8 cellular contexts compared by ENCODE assay signal in the genomic region with DNA sequence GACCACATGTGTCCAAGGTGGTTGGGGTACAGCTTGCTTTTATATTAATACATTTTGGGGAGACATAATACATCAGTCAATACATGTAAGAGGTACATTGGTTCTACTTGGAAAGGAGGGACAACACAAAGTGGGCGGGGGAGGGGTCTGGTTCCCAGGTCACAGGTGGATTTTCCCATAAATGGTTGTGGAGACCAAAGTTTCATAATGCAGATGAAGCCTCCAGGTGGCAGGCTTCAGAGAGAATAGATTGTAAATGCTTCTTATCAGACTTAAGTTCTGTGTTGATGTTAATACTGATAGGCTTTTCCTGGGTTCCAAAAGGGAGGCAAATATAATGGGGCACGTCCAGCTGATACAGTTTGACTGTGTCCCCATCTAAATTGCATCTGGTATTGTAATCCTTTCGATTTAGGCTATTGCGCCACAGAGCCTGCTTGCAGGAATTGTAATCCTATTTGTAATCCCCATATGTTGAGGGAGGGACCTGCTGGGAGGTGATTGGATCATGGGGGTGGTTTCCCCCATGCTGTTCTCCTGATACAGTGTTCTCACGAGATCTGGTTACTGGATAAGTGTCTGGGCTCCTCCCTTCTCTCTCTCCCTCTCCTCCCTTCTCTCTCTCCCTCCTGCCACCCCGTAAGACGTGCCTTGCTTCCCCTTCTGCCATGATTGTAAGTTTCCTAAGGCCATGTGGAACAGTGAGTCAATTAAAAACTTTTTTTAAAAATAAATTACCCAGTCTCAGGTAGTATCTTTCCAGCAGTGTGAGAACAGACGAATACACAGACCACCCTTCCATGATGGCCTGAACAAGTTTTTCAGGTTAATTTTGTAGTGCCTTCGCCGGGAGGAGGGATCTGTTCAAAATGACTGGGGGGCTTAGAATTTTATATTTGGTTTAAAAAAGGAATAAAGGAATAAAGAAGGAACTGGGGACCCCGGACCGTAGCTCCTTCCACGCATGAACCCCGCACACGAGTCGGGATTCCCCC. TPM values are rescaled to one million over a fixed set of nuclear protein-coding genes. Genes with fewer than 3 reads are reported as not detected.
DNase-seq lines count a peak whose midpoint lies in the region; ATAC-seq and TF ChIP-seq lines count a peak whose summit lies in the region.

No MANE protein-coding gene starts in this region.

- no peak overlapping the region for H3K27ac ChIP-seq in CD4-positive, CD25-positive, alpha-beta regulatory T cell (ENCODE audit: insufficient read depth, low read length, poor library complexity, severe bottlenecking)
- peak overlapping the region; percentile 77 for H3K27ac ChIP-seq in HCT116 (ENCODE audit: low read depth, low read length)
- no peak overlapping the region for H3K27ac ChIP-seq in endodermal cell (ENCODE audit: low read depth, low read length)

- 20 to 36% methylated on average over 14 to 16 of the region's 16 CpGs for WGBS in endodermal cell (ENCODE audit: insufficient coverage in 1 of 2, insufficient read length in 1 of 2), 2 experiments

- intact Hi-C loops in HCT116 (cut with micrococcal nuclease): loop anchor here (5.0 kb wide), 1 partner anchor 43 kb away; a partner anchor contains a TSS

- TF ChIP-seq POLR2A in HCT116 (IDR thresholded peaks at IDR 0.05; ENCODE audit: borderline replicate concordance, extremely low read depth, insufficient read depth, insufficient read length): no peak

- no peak overlapping the region for H2AFZ ChIP-seq in HCT116 (ENCODE audit: low read depth, low read length, poor library complexity, severe bottlenecking)

- POLR2A ChIA-PET in HCT116 (lab: Charles Lee): interaction anchor here (1.0 to 1.5 kb wide), 3 partner anchors 46 to 383 kb away, joined by 3 to 5 read pairs (median 3); a partner anchor contains a TSS

- H4K20me1 ChIP-seq in HCT116 (ENCODE audit: insufficient read depth): no peaks in the 10 kb centered on the region

- H3K27me3 Mint-ChIP-seq in CD4-positive, CD25-positive, alpha-beta regulatory T cell: peaks cover 45% of the 10 kb centered on the region
- H3K27me3 Mint-ChIP-seq in endodermal cell (ENCODE audit: insufficient read depth): peaks cover 48% of the 10 kb centered on the region
- peaks cover 8% of the 10 kb centered on the region for H3K27me3 Mint-ChIP-seq in nephron progenitor cell (ENCODE audit: low read depth, poor library complexity)

- peaks cover 3% of the 10 kb centered on the region for H3K27me3 ChIP-seq in CD4-positive, CD25-positive, alpha-beta regulatory T cell (ENCODE audit: control insufficient read depth, insufficient read depth, low read length)
- no peaks in the 10 kb centered on the region for H3K27me3 ChIP-seq in HCT116 (ENCODE audit: insufficient read depth, low read length)
- H3K27me3 ChIP-seq in endodermal cell (ENCODE audit: control insufficient read depth, insufficient read depth, low read length, poor library complexity, severe bottlenecking): no peaks in the 10 kb centered on the region

- no peak overlapping the region for H3K27ac Mint-ChIP-seq in CD4-positive, CD25-positive, alpha-beta regulatory T cell
- H3K27ac Mint-ChIP-seq in endodermal cell: peak overlapping the region; percentile 28
- peak overlapping the region; percentile 51 for H3K27ac Mint-ChIP-seq in nephron progenitor cell

- H3K36me3 Mint-ChIP-seq in CD4-positive, CD25-positive, alpha-beta regulatory T cell: no peaks in the 10 kb centered on the region
- H3K36me3 Mint-ChIP-seq in endodermal cell (ENCODE audit: low read depth): peaks cover 14% of the 10 kb centered on the region
- H3K36me3 Mint-ChIP-seq in nephron progenitor cell (ENCODE audit: low read depth): peaks cover 48% of the 10 kb centered on the region

- H3K4me1 Mint-ChIP-seq in CD4-positive, CD25-positive, alpha-beta regulatory T cell: peaks cover 4 to 20% (median 11%) of the 10 kb centered on the region in 4 donors
- H3K4me1 Mint-ChIP-seq in endodermal cell (peaks cover 6% of the 10 kb centered on the region), nephron progenitor cell (peaks cover 18% of the 10 kb centered on the region)

- CTCF ChIA-PET in HCT116 (lab: Charles Lee): interaction anchor here (0.6 kb wide), 1 partner anchor 133 kb away, joined by 3 read pairs; no protein-coding TSS in a partner anchor

- no peak for DNase-seq in CD4-positive, CD25-positive, alpha-beta regulatory T cell
- DNase-seq in HCT116 (ENCODE audit: low read depth, low spot score) (peak; percentile 56), RPMI7951 (ENCODE audit: low read depth) (peak; percentile 92), endodermal cell (peak; percentile 84), nephron progenitor cell (no peak), cerebellar nuclear complex (lab: John Stamatoyannopoulos, UW) (no peak)

- peaks cover 36% of the 10 kb centered on the region for H3K79me2 ChIP-seq in HCT116 (ENCODE audit: insufficient read depth, low read length)

- no peaks in the 10 kb centered on the region for H3K9me3 ChIP-seq in CD4-positive, CD25-positive, alpha-beta regulatory T cell (ENCODE audit: control insufficient read depth in 2 of 2, low read length in 2 of 2)
- H3K9me3 ChIP-seq in HCT116 (ENCODE audit: control insufficient read depth in 1 of 2, insufficient read depth in 1 of 2, low read depth in 1 of 2, low read length in 2 of 2): peaks cover 4 to 10% of the 10 kb centered on the region in 2 experiments; a peak in 1 of 4 replicates
- peaks cover 35% of the 10 kb centered on the region for H3K9me3 ChIP-seq in endodermal cell (ENCODE audit: control insufficient read depth, low read length)

- peak overlapping the region; percentile 7 to 63 (median 48) for H3K4me3 Mint-ChIP-seq in CD4-positive, CD25-positive, alpha-beta regulatory T cell
- H3K4me3 Mint-ChIP-seq in endodermal cell (peak overlapping the region; percentile 82), nephron progenitor cell (peak overlapping the region; percentile 100)

- peak in 1 of 3 experiments; percentile 32; a peak in 1 of 6 replicates for TF ChIP-seq CTCF in HCT116 (IDR thresholded peaks at IDR 0.05 in 2 of 3, conservative IDR thresholded peaks at IDR 0.05 in 1 of 3; ENCODE audit: borderline replicate concordance in 1 of 3, insufficient read depth in 1 of 3, low read depth in 2 of 3, low read length in 2 of 3)
- TF ChIP-seq CTCF in endodermal cell (conservative IDR thresholded peaks at IDR 0.05): peak; percentile 32
- no peak for TF ChIP-seq CTCF in nephron progenitor cell (IDR thresholded peaks at IDR 0.05)

- peaks cover 0 to 9% (median 2%) of the 10 kb centered on the region in 7 donors for H3K9me3 Mint-ChIP-seq in CD4-positive, CD25-positive, alpha-beta regulatory T cell
- H3K9me3 Mint-ChIP-seq in endodermal cell (peaks cover 37% of the 10 kb centered on the region), nephron progenitor cell (peaks cover 57% of the 10 kb centered on the region)

- no peak overlapping the region for H3K4me3 ChIP-seq in CD4-positive, CD25-positive, alpha-beta regulatory T cell (ENCODE audit: low read depth, low read length)
- peak overlapping the region; percentile 81 to 89 for H3K4me3 ChIP-seq in HCT116 (replicated peaks in 1 of 2; ENCODE audit: low read depth in 1 of 2, low read length in 2 of 2)
- H3K4me3 ChIP-seq in endodermal cell (ENCODE audit: low read length): peak overlapping the region; percentile 88

- no peaks in the 10 kb centered on the region for H3K36me3 ChIP-seq in CD4-positive, CD25-positive, alpha-beta regulatory T cell (ENCODE audit: control insufficient read depth, insufficient read depth, low read length)
- H3K36me3 ChIP-seq in HCT116 (ENCODE audit: control insufficient read depth in 1 of 2, insufficient read depth in 2 of 2, low read length in 2 of 2) (peaks cover 0 to 4% of the 10 kb centered on the region in 2 experiments; a peak in 1 of 4 replicates), endodermal cell (ENCODE audit: control insufficient read depth, insufficient read depth, low read length) (peaks cover 21% of the 10 kb centered on the region)

- no peak for ATAC-seq in CD4-positive, CD25-positive, alpha-beta regulatory T cell (ENCODE audit: low read depth in 2 of 2)
- peak; percentile 66 for ATAC-seq in HCT116
- no peak for ATAC-seq in GM18861 (IDR thresholded peaks at IDR 0.05; ENCODE audit: unreplicated experiment)
- ATAC-seq in HG03521 (IDR thresholded peaks at IDR 0.05; ENCODE audit: unreplicated experiment): no peak

- H3K9ac ChIP-seq in HCT116 (ENCODE audit: low read length): peak overlapping the region; percentile 91
- peak overlapping the region; percentile 93 for H3K9ac ChIP-seq in endodermal cell (ENCODE audit: extremely low read depth, low read length, poor library complexity, severe bottlenecking)

- TF ChIP-seq RAD21 in HCT116 (IDR thresholded peaks at IDR 0.05; ENCODE audit: low read depth): no peak

- RAD21 ChIA-PET in HCT116 (lab: Charles Lee; ENCODE audit: low non-redundant PET in 1 of 2, low total read pairs in 2 of 2, uncharacterized antibody in 2 of 2, unreplicated experiment in 2 of 2): no interaction called here

- TSS peak; percentile 99 for BruUV-seq in HCT116 (replicated peaks; lab: Mats Ljungman, UMichigan)

- peak overlapping the region; percentile 88 for H3K4me2 ChIP-seq in HCT116 (ENCODE audit: low read length)

- no peaks in the 10 kb centered on the region for H3K9me2 ChIP-seq in HCT116 (ENCODE audit: insufficient read depth)

- H3K4me1 ChIP-seq in CD4-positive, CD25-positive, alpha-beta regulatory T cell (ENCODE audit: control insufficient read depth, insufficient read depth, low read length, poor library complexity, severe bottlenecking): peaks cover 8% of the 10 kb centered on the region
- H3K4me1 ChIP-seq in HCT116 (ENCODE audit: control insufficient read depth in 1 of 2, insufficient read depth in 2 of 2, low read length in 2 of 2) (peaks cover 2 to 15% of the 10 kb centered on the region in 2 experiments; a peak in 3 of 4 replicates), endodermal cell (ENCODE audit: control insufficient read depth, insufficient read depth, low read length) (no peaks in the 10 kb centered on the region)

TF ChIP-seq in HCT116, 20 proteins besides CTCF, POLR2A, EP300 and RAD21 (continues in another document):
- peak; percentile 84 for TF ChIP-seq SRF (IDR thresholded peaks at IDR 0.05; ENCODE audit: low read depth)

RNA-seq across cellular contexts. Expression of a gene that starts 44.9 kb away (rescaled TPM):
- 4.8 TPM for total RNA-seq in CD4-positive, CD25-positive, alpha-beta regulatory T cell
- polyA plus RNA-seq in CD4-positive, CD25-positive, alpha-beta regulatory T cell: 1 to 10 TPM; 1.6 to 4.2 (median 2.5) TPM
- total RNA-seq in HCT116 (2021; ENCODE audit: unreplicated experiment) (4.7 TPM), endodermal cell (10 to 100 TPM in 1 of 2 donors, 1 to 10 TPM in 1; 9.5 to 10.6 TPM)
- 2.1 and 3.2 TPM in 2 replicates for polyA plus RNA-seq in HCT116 (2012)
- total RNA-seq in RPMI7951 (2014; rRNA removed; shearing (Covaris generic)): 7.9 and 11.5 TPM in 2 replicates
- polyA plus RNA-seq in endodermal cell (2013, experiment 1 of 2): 6.2 TPM
- 5.2 TPM for polyA plus RNA-seq in endodermal cell (2013, experiment 2 of 2)

Comparison
In these comparisons a context has a peak if more than half of its experiments do, and no peak if none do; other contexts are left out.
1. DNase-seq: peak in HCT116 (single experiment), RPMI7951 (single experiment) and endodermal cell (single experiment); none in CD4-positive, CD25-positive, alpha-beta regulatory T cell (0 of 3), nephron progenitor cell (single experiment) and cerebellar nuclear complex (0 of 2).
2. H3K27ac Mint-ChIP-seq: peak in endodermal cell (single experiment) and nephron progenitor cell (single experiment); none in CD4-positive, CD25-positive, alpha-beta regulatory T cell (0 of 3).
3. H3K4me3 Mint-ChIP-seq: peak in every context shown above with its lines; median percentile 100 in nephron progenitor cell; 82 in endodermal cell; 48 in CD4-positive, CD25-positive, alpha-beta regulatory T cell.